ENCODE assay signal across 13 cellular contexts in the genomic region with DNA sequence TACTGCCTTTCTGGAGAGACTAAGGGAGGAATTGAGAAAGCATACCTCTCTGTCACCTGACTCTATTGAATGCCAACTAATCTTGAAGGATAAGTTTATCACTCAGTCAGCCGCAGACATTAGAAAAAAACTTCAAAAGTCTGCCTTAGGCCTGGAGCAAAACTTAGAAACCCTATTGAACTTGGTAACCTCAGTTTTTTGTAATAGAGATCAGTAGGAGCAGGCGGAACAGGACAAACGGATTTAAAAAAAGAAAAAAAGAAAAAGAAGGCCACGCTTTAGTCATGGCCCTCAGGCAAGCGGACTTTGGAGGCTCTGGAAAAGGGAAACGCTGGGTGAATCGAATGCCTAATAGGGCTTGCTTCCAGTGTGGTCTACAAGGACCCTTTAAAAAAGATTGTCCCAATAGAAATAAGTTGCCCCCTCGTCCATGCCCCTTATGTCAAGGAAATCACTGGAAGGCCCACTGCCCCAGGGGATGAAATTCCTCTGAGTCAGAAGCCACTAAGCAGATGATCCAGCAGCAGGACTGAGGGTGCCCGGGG. TPM values are rescaled to one million over a fixed set of nuclear protein-coding genes. Genes with fewer than 3 reads are reported as not detected.
DNase-seq lines count a peak whose midpoint lies in the region; ATAC-seq and TF ChIP-seq lines count a peak whose summit lies in the region.
"Had no signal": no experiment of that assay in that cellular context is flagged by ENCODE, and none has a peak within 500 bp of the region (broad histone marks: within the 10 kb centered on the region; RNA-seq: fewer than 3 reads in every experiment).

No MANE protein-coding gene starts in this region.

- no peak for ATAC-seq in HG02623 (IDR thresholded peaks at IDR 0.05; ENCODE audit: unreplicated experiment)
- ATAC-seq in effector memory CD8-positive, alpha-beta T cell (replicated peaks): no peak
- ATAC-seq: GM23338 had no signal

- no peaks in the 10 kb centered on the region for H3K36me3 Mint-ChIP-seq in type B pancreatic cell
- no peaks in the 10 kb centered on the region for H3K36me3 Mint-ChIP-seq in effector memory CD8-positive, alpha-beta T cell (ENCODE audit: insufficient read depth)

- H3K27ac ChIP-seq in esophagus muscularis mucosa (replicated peaks in 1 of 4): no peak overlapping the region
- H3K27ac ChIP-seq: BLaER1 treated with 17β-estradiol and CSF1 and Interleukin-3, amounts not matched to agents 10 nM and 100 nM had no signal

- no peak for TF ChIP-seq EP300 in esophagus muscularis mucosa (IDR thresholded peaks at IDR 0.05)

- peaks cover 0 to 4% (median 0%) of the 10 kb centered on the region in 4 donors for H3K9me3 ChIP-seq in esophagus muscularis mucosa

- DNase-seq in ELR (ENCODE audit: low read depth) (peak; percentile 20), RPMI7951 (ENCODE audit: low read depth) (peak; percentile 81), esophagus muscularis mucosa (ENCODE audit: extremely low spot score) (peak; percentile 29), type B pancreatic cell (ENCODE audit: extremely low spot score, unreplicated experiment) (no peak), GM19238 (ENCODE audit: insufficient read length, low spot score) (no peak)
- DNase-seq in effector memory CD8-positive, alpha-beta T cell: no peak
- DNase-seq: ACHN; CD4-positive, CD25-positive, alpha-beta regulatory T cell; DMS53; H7 had no signal

- no peak overlapping the region for H3K4me3 ChIP-seq in esophagus muscularis mucosa
- H3K4me3 ChIP-seq: BLaER1 treated with 17β-estradiol and CSF1 and Interleukin-3, amounts not matched to agents 10 nM and 100 nM; GM23338 had no signal

- H3K4me3 Mint-ChIP-seq in type B pancreatic cell: peak overlapping the region; percentile 31
- no peak overlapping the region for H3K4me3 Mint-ChIP-seq in effector memory CD8-positive, alpha-beta T cell
- H3K4me3 Mint-ChIP-seq: CD4-positive, CD25-positive, alpha-beta regulatory T cell; GM23338 had no signal

- no peaks in the 10 kb centered on the region for H3K27me3 Mint-ChIP-seq in type B pancreatic cell
- H3K27me3 Mint-ChIP-seq in effector memory CD8-positive, alpha-beta T cell: peaks cover 22 to 24% of the 10 kb centered on the region in 2 donors

- peaks cover 0 to 13% (median 0%) of the 10 kb centered on the region in 4 donors for H3K27me3 ChIP-seq in esophagus muscularis mucosa
- H3K27me3 ChIP-seq: BLaER1 treated with 17β-estradiol and CSF1 and Interleukin-3, amounts not matched to agents 10 nM and 100 nM had no signal

- no peak for TF ChIP-seq POLR2A in esophagus muscularis mucosa (IDR thresholded peaks at IDR 0.05; ENCODE audit: low read depth)

- no peaks in the 10 kb centered on the region for H3K36me3 ChIP-seq in esophagus muscularis mucosa
- H3K36me3 ChIP-seq: BLaER1 treated with 17β-estradiol and CSF1 and Interleukin-3, amounts not matched to agents 10 nM and 100 nM had no signal

- peaks cover 14% of the 10 kb centered on the region for H3K4me1 Mint-ChIP-seq in type B pancreatic cell (ENCODE audit: unreplicated experiment)
- H3K4me1 Mint-ChIP-seq in effector memory CD8-positive, alpha-beta T cell (ENCODE audit: low read depth in 2 of 2): no peaks in the 10 kb centered on the region
- H3K4me1 Mint-ChIP-seq: CD4-positive, CD25-positive, alpha-beta regulatory T cell had no signal

- no peaks in the 10 kb centered on the region for H3K4me1 ChIP-seq in esophagus muscularis mucosa

- intact Hi-C loops in esophagus muscularis mucosa (cut with DNase I): no loop called here

- TF ChIP-seq CTCF in esophagus muscularis mucosa (IDR thresholded peaks at IDR 0.05) (no peak), type B pancreatic cell (conservative IDR thresholded peaks at IDR 0.05) (no peak)

- H3K9me3 Mint-ChIP-seq in type B pancreatic cell: no peaks in the 10 kb centered on the region
- H3K9me3 Mint-ChIP-seq in effector memory CD8-positive, alpha-beta T cell: no peaks in the 10 kb centered on the region

- H3K27ac Mint-ChIP-seq in type B pancreatic cell: peak overlapping the region; percentile 84
- no peak overlapping the region for H3K27ac Mint-ChIP-seq in effector memory CD8-positive, alpha-beta T cell
- H3K27ac Mint-ChIP-seq: CD4-positive, CD25-positive, alpha-beta regulatory T cell; GM23338 had no signal

- 85% methylated on average over 8 of the region's 9 CpGs for WGBS in esophagus muscularis mucosa

RNA-seq across cellular contexts. Expression of a gene that starts 43.1 kb away (rescaled TPM):
- 12.7 and 17.0 TPM in 2 replicates for total RNA-seq in RPMI7951 (2014; rRNA removed; shearing (Covaris generic))
- total RNA-seq in esophagus muscularis mucosa (under 1 TPM in 3 of 4 donors, not detected in 1; 0.40 to 0.50 (median 0.45) TPM), type B pancreatic cell (ENCODE audit: low replicate concordance) (2.8 and 12.3 TPM in 2 replicates)
- total RNA-seq: CD4-positive, CD25-positive, alpha-beta regulatory T cell had no signal

Comparison
In these comparisons a context has a peak if more than half of its experiments do, and no peak if none do; other contexts are left out.
1. DNase-seq: peak in ELR (single experiment), RPMI7951 (single experiment) and esophagus muscularis mucosa (single experiment); none in type B pancreatic cell (single experiment), GM19238 (single experiment) and effector memory CD8-positive, alpha-beta T cell (0 of 3).